ENCODE assay signal across 1 cellular context in genomic region chr5:78360674-78361225, GRCh38.
A peak's percentile ranks its signal among the peaks of the same experiment; 100 is the strongest.
TF ChIP-seq lines count a peak whose summit lies in the region.

No MANE protein-coding gene starts in this region.

TF ChIP-seq in K562, 482 proteins besides CTCF, POLR2A, EP300 and RAD21 (continued from another document and continues in another):
- no peak for TF ChIP-seq ZNF407 (IDR thresholded peaks at IDR 0.05; ENCODE audit: low read depth)
- no peak for TF ChIP-seq ZBTB40 (IDR thresholded peaks at IDR 0.05)
- TF ChIP-seq ZBTB40 (CRISPR knock-in tag; IDR thresholded peaks at IDR 0.05): no peak
- 0 out of 2 replicates have a peak, but pooled peaks have one; percentile 55 for TF ChIP-seq MTA1 (IDR thresholded peaks at IDR 0.05; ENCODE audit: borderline replicate concordance)
- no peak for TF ChIP-seq L3MBTL2 (IDR thresholded peaks at IDR 0.05)
- peak; percentile 55; the same call in 1 of the 2 replicates for TF ChIP-seq ZNF282 (CRISPR knock-in tag; IDR thresholded peaks at IDR 0.05)
- no peak for TF ChIP-seq CTCFL (IDR thresholded peaks at IDR 0.05; ENCODE audit: borderline replicate concordance, insufficient read depth, low read depth, low read length, poor library complexity, severe bottlenecking)
- peak; percentile 22 for TF ChIP-seq U2AF1 (optimal IDR thresholded peaks at IDR 0.05; ENCODE audit: low read depth, low read length)
- TF ChIP-seq, protein P1, sequence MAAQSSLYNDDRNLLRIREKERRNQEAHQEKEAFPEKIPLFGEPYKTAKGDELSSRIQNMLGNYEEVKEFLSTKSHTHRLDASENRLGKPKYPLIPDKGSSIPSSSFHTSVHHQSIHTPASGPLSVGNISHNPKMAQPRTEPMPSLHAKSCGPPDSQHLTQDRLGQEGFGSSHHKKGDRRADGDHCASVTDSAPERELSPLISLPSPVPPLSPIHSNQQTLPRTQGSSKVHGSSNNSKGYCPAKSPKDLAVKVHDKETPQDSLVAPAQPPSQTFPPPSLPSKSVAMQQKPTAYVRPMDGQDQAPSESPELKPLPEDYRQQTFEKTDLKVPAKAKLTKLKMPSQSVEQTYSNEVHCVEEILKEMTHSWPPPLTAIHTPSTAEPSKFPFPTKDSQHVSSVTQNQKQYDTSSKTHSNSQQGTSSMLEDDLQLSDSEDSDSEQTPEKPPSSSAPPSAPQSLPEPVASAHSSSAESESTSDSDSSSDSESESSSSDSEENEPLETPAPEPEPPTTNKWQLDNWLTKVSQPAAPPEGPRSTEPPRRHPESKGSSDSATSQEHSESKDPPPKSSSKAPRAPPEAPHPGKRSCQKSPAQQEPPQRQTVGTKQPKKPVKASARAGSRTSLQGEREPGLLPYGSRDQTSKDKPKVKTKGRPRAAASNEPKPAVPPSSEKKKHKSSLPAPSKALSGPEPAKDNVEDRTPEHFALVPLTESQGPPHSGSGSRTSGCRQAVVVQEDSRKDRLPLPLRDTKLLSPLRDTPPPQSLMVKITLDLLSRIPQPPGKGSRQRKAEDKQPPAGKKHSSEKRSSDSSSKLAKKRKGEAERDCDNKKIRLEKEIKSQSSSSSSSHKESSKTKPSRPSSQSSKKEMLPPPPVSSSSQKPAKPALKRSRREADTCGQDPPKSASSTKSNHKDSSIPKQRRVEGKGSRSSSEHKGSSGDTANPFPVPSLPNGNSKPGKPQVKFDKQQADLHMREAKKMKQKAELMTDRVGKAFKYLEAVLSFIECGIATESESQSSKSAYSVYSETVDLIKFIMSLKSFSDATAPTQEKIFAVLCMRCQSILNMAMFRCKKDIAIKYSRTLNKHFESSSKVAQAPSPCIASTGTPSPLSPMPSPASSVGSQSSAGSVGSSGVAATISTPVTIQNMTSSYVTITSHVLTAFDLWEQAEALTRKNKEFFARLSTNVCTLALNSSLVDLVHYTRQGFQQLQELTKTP (IDR thresholded peaks at IDR 0.05; ENCODE audit: low read depth in 1 of 2, partially characterized antibody in 2 of 2): no peak
- TF ChIP-seq CUX1 (CRISPR knock-in tag; IDR thresholded peaks at IDR 0.05): no peak
- peak; percentile 84 for TF ChIP-seq RFX1 (IDR thresholded peaks at IDR 0.05)
- no peak for TF ChIP-seq MBD1 (CRISPR knock-in tag; IDR thresholded peaks at IDR 0.05)
- TF ChIP-seq NCOA6 (IDR thresholded peaks at IDR 0.05): no peak
- 0 out of 4 replicates have a peak, but pooled peaks have one; percentile 2 to 25 for TF ChIP-seq SIN3A (IDR thresholded peaks at IDR 0.05; ENCODE audit: borderline replicate concordance in 2 of 2, control insufficient read depth in 1 of 2, low read depth in 2 of 2, low read length in 2 of 2)
